In genomic region chr6:106396426-106397220, GRCh38 we compare ENCODE assay signal across 17 cellular contexts. TPM values are rescaled to one million over a fixed set of nuclear protein-coding genes. Genes with fewer than 3 reads are reported as not detected.
DNase-seq lines count a peak whose midpoint lies in the region; ATAC-seq, FAIRE-seq and TF ChIP-seq lines count a peak whose summit lies in the region.
"Had no signal": no experiment of that assay in that cellular context is flagged by ENCODE, and none has a peak within 500 bp of the region (broad histone marks: within the 10 kb centered on the region; RNA-seq: fewer than 3 reads in every experiment).

No MANE protein-coding gene starts in this region.

- WGBS in GM12878 (ENCODE audit: insufficient coverage, insufficient replicate concordance, low lambda C conversion rate, missing lambda C conversion rate), result 31% methylated on average over 7 of the region's 7 CpGs
- WGBS in esophagus muscularis mucosa, result 87% methylated on average over 7 of the region's 7 CpGs
- WGBS in suprapubic skin, result 88% methylated on average over 7 of the region's 7 CpGs
- WGBS in ovary, 3 donors, result 75 to 82% (median 82%) methylated on average over 7 of the region's 7 CpGs

- SMC1A ChIA-PET in GM12878 (lab: Charles Lee; ENCODE audit: uncharacterized antibody, unreplicated experiment), result interaction anchor here (1.5 kb wide), 1 partner anchor 9 kb away, joined by 5 read pairs; no protein-coding TSS in a partner anchor

- TF ChIP-seq EP300 in GM12878 (IDR thresholded peaks at IDR 0.05; ENCODE audit: borderline replicate concordance in 1 of 2, control insufficient read depth in 1 of 2, low read depth in 2 of 2, low read length in 2 of 2) (no peak), esophagus muscularis mucosa (IDR thresholded peaks at IDR 0.05) (no peak), suprapubic skin (IDR thresholded peaks at IDR 0.05) (no peak), ovary (IDR thresholded peaks at IDR 0.05) (no peak)

- H3K79me2 ChIP-seq in GM12878 (ENCODE audit: control insufficient read depth, insufficient read depth, low read length), result no peaks in the 10 kb centered on the region

- H3K4me1 ChIP-seq in GM12878 (ENCODE audit: control insufficient read depth, insufficient read depth, low read length) (no peaks in the 10 kb centered on the region), esophagus muscularis mucosa (no peaks in the 10 kb centered on the region), suprapubic skin (no peaks in the 10 kb centered on the region), ovary (ENCODE audit: insufficient read depth) (no peaks in the 10 kb centered on the region)
- H3K4me1 ChIP-seq: HAP-1 had no signal

- peak; percentile 60 for DNase-seq in HT-29 (ENCODE audit: low spot score)
- no peak for DNase-seq in GM12878 (ENCODE audit: low read depth, low spot score)
- peak; percentile 37 for DNase-seq in esophagus muscularis mucosa (ENCODE audit: extremely low spot score)
- DNase-seq in GM10266 (ENCODE audit: extremely low spot score), result no peak
- DNase-seq in HTR-8/SVneo (ENCODE audit: insufficient read length, low spot score), result no peak
- no peak for DNase-seq in suprapubic skin (ENCODE audit: low spot score in 2 of 2)
- no peak for DNase-seq in ovary
- DNase-seq: C1 segment of cervical spinal cord; CD4-positive, alpha-beta T cell; DMS153; DND-41; GDM1; HFFc6; IMR-90 had no signal

- H3K27me3 ChIP-seq in GM12878 (replicated peaks in 1 of 2; ENCODE audit: control insufficient read depth in 2 of 2, insufficient read depth in 2 of 2, low read length in 1 of 2) (no peaks in the 10 kb centered on the region), esophagus muscularis mucosa (peaks cover 0 to 13% (median 0%) of the 10 kb centered on the region in 4 donors), suprapubic skin (no peaks in the 10 kb centered on the region), ovary (no peaks in the 10 kb centered on the region)

- no peak overlapping the region for H3K9ac ChIP-seq in GM12878 (ENCODE audit: control insufficient read depth, insufficient read depth, low read length)

- FAIRE-seq in GM12878 (lab: Jason Lieb, UNC) (no peak), HTR-8/SVneo (lab: Jason Lieb, UNC) (no peak)
- FAIRE-seq: A204.1, H1 had no signal

- no peak overlapping the region for H3K4me2 ChIP-seq in GM12878 (ENCODE audit: control insufficient read depth, insufficient read depth)

- no peak for TF ChIP-seq CTCF in GM12878 (IDR thresholded peaks at IDR 0.05 in 2 of 3, conservative IDR thresholded peaks at IDR 0.05 in 1 of 3; ENCODE audit: control insufficient read depth in 2 of 3, extremely low read depth in 1 of 3, insufficient read depth in 1 of 3, low read depth in 3 of 3, low read length in 3 of 3)
- no peak for TF ChIP-seq CTCF in esophagus muscularis mucosa (IDR thresholded peaks at IDR 0.05)
- no peak for TF ChIP-seq CTCF in GM10266 (IDR thresholded peaks at IDR 0.05; ENCODE audit: control insufficient read depth, insufficient read depth, low read depth, missing control alignments)
- no peak for TF ChIP-seq CTCF in suprapubic skin (IDR thresholded peaks at IDR 0.05)
- no peak for TF ChIP-seq CTCF in ovary (IDR thresholded peaks at IDR 0.05)

- ATAC-seq in GM12878, result no peak

- in situ Hi-C loops in GM12878 (cut with MboI), result no loop called here

- no peaks in the 10 kb centered on the region for H4K20me1 ChIP-seq in GM12878 (ENCODE audit: control insufficient read depth, insufficient read depth)

- CTCF ChIA-PET in GM12878 (lab: Yijun Ruan, JAX), result interaction anchor here (0.6 to 1.1 kb wide), 3 partner anchors 62 to 582 kb away, joined by 3 to 4 read pairs (median 4); no protein-coding TSS in a partner anchor

- RAD21 ChIA-PET in GM12878 (lab: Charles Lee; ENCODE audit: unreplicated experiment), result no interaction called here

- TF ChIP-seq POLR2A in GM12878 (IDR thresholded peaks at IDR 0.05; ENCODE audit: low read depth, low read length), result no peak
- TF ChIP-seq POLR2A in esophagus muscularis mucosa (IDR thresholded peaks at IDR 0.05; ENCODE audit: low read depth), result no peak
- no peak for TF ChIP-seq POLR2A in suprapubic skin (IDR thresholded peaks at IDR 0.05)
- TF ChIP-seq POLR2A in ovary (IDR thresholded peaks at IDR 0.05), result no peak

- TF ChIP-seq RAD21 in GM12878 (IDR thresholded peaks at IDR 0.05; ENCODE audit: insufficient read depth, low read depth, low read length), result no peak

- H3K9me3 ChIP-seq in GM12878 (replicated peaks; ENCODE audit: control insufficient read depth, insufficient read depth, low read length), result no peaks in the 10 kb centered on the region
- H3K9me3 ChIP-seq in esophagus muscularis mucosa, result no peaks in the 10 kb centered on the region
- no peaks in the 10 kb centered on the region for H3K9me3 ChIP-seq in suprapubic skin
- H3K9me3 ChIP-seq in ovary, result no peaks in the 10 kb centered on the region
- H3K9me3 ChIP-seq: HAP-1 had no signal

- no peak overlapping the region for H2AFZ ChIP-seq in GM12878 (ENCODE audit: control insufficient read depth, low read depth, low read length)

- no TSS peak for BruUV-seq in GM12878 (replicated peaks; lab: Mats Ljungman, UMichigan)

- H3K36me3 ChIP-seq in GM12878 (ENCODE audit: control insufficient read depth in 2 of 2, insufficient read depth in 2 of 2, low read length in 1 of 2) (no peaks in the 10 kb centered on the region), esophagus muscularis mucosa (no peaks in the 10 kb centered on the region), suprapubic skin (no peaks in the 10 kb centered on the region), ovary (no peaks in the 10 kb centered on the region)
- H3K36me3 ChIP-seq: HAP-1 had no signal

- POLR2A ChIA-PET in GM12878 (lab: Charles Lee), result no interaction called here

- H3K27ac ChIP-seq in GM12878 (ENCODE audit: control insufficient read depth, insufficient read depth) (no peak overlapping the region), esophagus muscularis mucosa (replicated peaks in 1 of 4) (no peak overlapping the region), suprapubic skin (no peak overlapping the region), ovary (no peak overlapping the region)

- intact Hi-C loops in GM12878 (cut with micrococcal nuclease; ENCODE audit: unreplicated experiment) (no loop called here), esophagus muscularis mucosa (cut with DNase I) (no loop called here), ovary (cut with DNase I) (no loop called here)

- H3K4me3 ChIP-seq in GM12878 (no peak overlapping the region), esophagus muscularis mucosa (no peak overlapping the region), suprapubic skin (no peak overlapping the region), ovary (no peak overlapping the region)
- H3K4me3 ChIP-seq: HAP-1 had no signal

TF ChIP-seq in GM12878, 131 proteins besides CTCF, POLR2A, EP300 and RAD21:
- peak; percentile 31; the same call in 1 of the 2 replicates for TF ChIP-seq ATF7 (IDR thresholded peaks at IDR 0.05; ENCODE audit: low read depth)
- TF ChIP-seq GABPA (IDR thresholded peaks at IDR 0.05; ENCODE audit: low read depth), result no peak

RNA-seq across cellular contexts. Expression of gene CRYBG1, which starts 36.1 kb away (rescaled TPM):
- 31.3 and 31.7 TPM in 2 replicates for total RNA-seq in HT-29 (2014; rRNA removed; shearing (Covaris generic))
- total RNA-seq in GM12878 (2013; cell fraction: nucleolus; rRNA removed), result 90.8 and 93.4 TPM in 2 replicates
- total RNA-seq in GM12878 (2014; rRNA removed) (25.5 and 32.9 TPM in 2 replicates), GM12878 (2014; rRNA removed; fragmentation: Illumina TruSeq; extraction: Trizol) (56.8 and 57.0 TPM in 2 replicates), GM12878 (2021) (27.5 and 30.7 TPM in 2 replicates), esophagus muscularis mucosa (1 to 10 TPM; 2.1 to 4.5 (median 3.6) TPM), suprapubic skin (100 to 1,000 TPM in 2 of 4 donors, 10 to 100 TPM in 2; 91.8 to 124 (median 99.7) TPM), ovary (1 to 10 TPM; 3.0 to 7.4 (median 3.8) TPM)
- polyA plus RNA-seq in GM12878 (2011; ENCODE audit: low read depth), result 10.1 TPM
- polyA plus RNA-seq in GM12878 (2011; rRNA removed) (31.1 and 64.1 TPM in 2 replicates), GM12878 (2014; fragmentation: Illumina TruSeq; extraction: Trizol) (31.4 and 39.2 TPM in 2 replicates), GM12878 (2014; fragmentation: Nextera tagmentation; extraction: Ambion mirVana) (1 to 10 TPM; 6.5 to 6.8 TPM), GM12878 (2014; rRNA removed) (15.7 and 19.6 TPM in 2 replicates), GM12878 (2016; fragmentation: Nextera tagmentation; extraction: Ambion mirVana) (10 to 100 TPM; 22.7 to 24.9 TPM), ovary (1 to 10 TPM; 1.5 to 5.3 TPM)
- 11.4 and 12.4 TPM in 2 replicates for polyA plus RNA-seq in GM12878 (2011; cell fraction: cytosol; rRNA removed)
- 15.4 and 20.7 TPM in 2 replicates for polyA plus RNA-seq in GM12878 (2011; cell fraction: nucleus; rRNA removed)
- 14.2 and 25.5 TPM in 2 replicates for polyA plus RNA-seq in GM12878 (2012)
- 25.1 and 30.0 TPM in 2 replicates for polyA minus RNA-seq in GM12878 (2011; rRNA and poly(A)+ RNA removed)
- 10.2 and 12.6 TPM in 2 replicates for polyA minus RNA-seq in GM12878 (2011; cell fraction: cytosol; rRNA and poly(A)+ RNA removed)
- polyA minus RNA-seq in GM12878 (2011; cell fraction: nucleus; rRNA and poly(A)+ RNA removed), result 12.6 and 17.8 TPM in 2 replicates

Comparison
In these comparisons a context has a peak if more than half of its experiments do, and no peak if none do; other contexts are left out.
1. DNase-seq: peak in HT-29 (single experiment) and esophagus muscularis mucosa (single experiment); none in GM12878 (single experiment), GM10266 (single experiment), HTR-8/SVneo (single experiment), suprapubic skin (0 of 2) and ovary (0 of 5).